Comparison of ENCODE assay signal across 8 cellular contexts in genomic region chr4:6746721-6747689, GRCh38. TPM values are rescaled to one million over a fixed set of nuclear protein-coding genes. Genes with fewer than 3 reads are reported as not detected.
A peak's percentile ranks its signal among the peaks of the same experiment; 100 is the strongest.
DNase-seq lines count a peak whose midpoint lies in the region; ATAC-seq and TF ChIP-seq lines count a peak whose summit lies in the region.

No MANE protein-coding gene starts in this region.

- TF ChIP-seq CTCF in heart right ventricle (IDR thresholded peaks at IDR 0.05), result no peak
- TF ChIP-seq CTCF in prostate gland (IDR thresholded peaks at IDR 0.05), result no peak

- H3K27me3 ChIP-seq in heart right ventricle, result no peaks in the 10 kb centered on the region
- H3K27me3 ChIP-seq in prostate gland (replicated peaks; ENCODE audit: insufficient read depth), result no peaks in the 10 kb centered on the region

- H3K9me3 ChIP-seq in heart right ventricle (no peaks in the 10 kb centered on the region), prostate gland (no peaks in the 10 kb centered on the region)

- TF ChIP-seq POLR2A in prostate gland (IDR thresholded peaks at IDR 0.05), result no peak

- no peak overlapping the region for H3K4me3 ChIP-seq in heart right ventricle
- H3K4me3 ChIP-seq in prostate gland, result no peak overlapping the region

- ATAC-seq in heart right ventricle, result peak; percentile 29 to 70 (median 59)
- no peak for ATAC-seq in GM18907 (IDR thresholded peaks at IDR 0.05; ENCODE audit: unreplicated experiment)
- no peak for ATAC-seq in effector memory CD8-positive, alpha-beta T cell (replicated peaks)

- 35 to 38% methylated on average over 25 of the region's 25 CpGs for WGBS in heart right ventricle, 2 donors
- 27% methylated on average over 24 of the region's 25 CpGs for WGBS in prostate gland

- H3K27me3 Mint-ChIP-seq in activated T-cell treated with anti-CD3 and anti-CD28 coated beads, Interleukin-2, amount 50 U/mL, for 24 hours, result no peaks in the 10 kb centered on the region
- H3K27me3 Mint-ChIP-seq in effector memory CD8-positive, alpha-beta T cell, result no peaks in the 10 kb centered on the region

- H3K4me3 Mint-ChIP-seq in activated T-cell treated with anti-CD3 and anti-CD28 coated beads, Interleukin-2, amount 50 U/mL, for 24 hours, result no peak overlapping the region
- H3K4me3 Mint-ChIP-seq in effector memory CD8-positive, alpha-beta T cell, result no peak overlapping the region

- no peaks in the 10 kb centered on the region for H3K36me3 ChIP-seq in heart right ventricle
- no peaks in the 10 kb centered on the region for H3K36me3 ChIP-seq in prostate gland

- intact Hi-C loops in heart right ventricle (cut with DNase I) (no loop called here), prostate gland (cut with DNase I) (no loop called here)

- no peaks in the 10 kb centered on the region for H3K36me3 Mint-ChIP-seq in activated T-cell treated with anti-CD3 and anti-CD28 coated beads, Interleukin-2, amount 50 U/mL, for 24 hours (ENCODE audit: low read depth)
- H3K36me3 Mint-ChIP-seq in effector memory CD8-positive, alpha-beta T cell (ENCODE audit: insufficient read depth), result peaks cover 4% of the 10 kb centered on the region

- H3K27ac Mint-ChIP-seq in activated T-cell treated with anti-CD3 and anti-CD28 coated beads, Interleukin-2, amount 50 U/mL, for 24 hours, result no peak overlapping the region
- H3K27ac Mint-ChIP-seq in effector memory CD8-positive, alpha-beta T cell, result no peak overlapping the region

- peaks cover 14 to 37% (median 30%) of the 10 kb centered on the region in 9 donors for H3K4me1 ChIP-seq in heart right ventricle
- peaks cover 39% of the 10 kb centered on the region for H3K4me1 ChIP-seq in prostate gland (replicated peaks)

- peaks cover 16% of the 10 kb centered on the region for H3K4me1 Mint-ChIP-seq in activated T-cell treated with anti-CD3 and anti-CD28 coated beads, Interleukin-2, amount 50 U/mL, for 24 hours (ENCODE audit: low read depth)
- peaks cover 6 to 8% of the 10 kb centered on the region in 2 donors for H3K4me1 Mint-ChIP-seq in effector memory CD8-positive, alpha-beta T cell (ENCODE audit: low read depth in 2 of 2)

- peak overlapping the region in 5 of 10 donors; percentile 9 to 63 (median 51) for H3K27ac ChIP-seq in heart right ventricle
- peak overlapping the region; percentile 72 to 83 for H3K27ac ChIP-seq in prostate gland

- H3K9me3 Mint-ChIP-seq in activated T-cell treated with anti-CD3 and anti-CD28 coated beads, Interleukin-2, amount 50 U/mL, for 24 hours, result no peaks in the 10 kb centered on the region
- no peaks in the 10 kb centered on the region for H3K9me3 Mint-ChIP-seq in effector memory CD8-positive, alpha-beta T cell

- DNase-seq in DMS79 (lab: John Stamatoyannopoulos, UW), result peak; percentile 70
- DNase-seq in NCI-H69 (lab: John Stamatoyannopoulos, UW), result peak; percentile 82
- peak; percentile 39 to 55 for DNase-seq in heart right ventricle
- DNase-seq in prostate gland (ENCODE audit: low spot score), result peak; percentile 87
- no peak for DNase-seq in NOMO-1 (lab: John Stamatoyannopoulos, UW; ENCODE audit: unreplicated experiment in 2 of 2)
- no peak for DNase-seq in activated T-cell treated with anti-CD3 and anti-CD28 coated beads, Interleukin-2, amount 50 U/mL, for 24 hours
- no peak for DNase-seq in effector memory CD8-positive, alpha-beta T cell

RNA-seq across cellular contexts. Expression of gene BLOC1S4, which starts 31.0 kb away (rescaled TPM):
- total RNA-seq in heart right ventricle (10 to 100 TPM in 1 of 10 donors, 1 to 10 TPM in 9; 4.4 to 10.2 (median 7.0) TPM), prostate gland (10 to 100 TPM; 20.4 to 35.2 TPM)
- polyA plus RNA-seq in heart right ventricle, result 1 to 10 TPM; 4.8 to 7.8 TPM

RNA-seq across cellular contexts. Expression of gene KIAA0232, which starts 35.5 kb away (rescaled TPM):
- total RNA-seq in heart right ventricle (10 to 100 TPM; 63.4 to 89.6 (median 73.5) TPM), prostate gland (10 to 100 TPM; 35.3 to 42.1 TPM)
- 10 to 100 TPM; 12.8 to 23.6 TPM for polyA plus RNA-seq in heart right ventricle

RNA-seq across cellular contexts. Expression of gene MRFAP1L1, which starts 37.3 kb away (rescaled TPM):
- total RNA-seq in heart right ventricle (10 to 100 TPM; 37.5 to 49.9 (median 42.1) TPM), prostate gland (10 to 100 TPM; 65.2 to 81.9 TPM)
- 10 to 100 TPM; 61.5 to 73.7 TPM for polyA plus RNA-seq in heart right ventricle

RNA-seq across cellular contexts. Expression of gene S100P, which starts 53.3 kb away (rescaled TPM):
- 1 to 10 TPM in 5 of 10 donors, under 1 TPM in 1, not detected in 4; 0.41 to 8.2 (median 1.6) TPM for total RNA-seq in heart right ventricle
- under 1 TPM; 0.22 to 0.68 TPM for polyA plus RNA-seq in heart right ventricle
- 10 to 100 TPM in 1 of 2 donors, 1 to 10 TPM in 1; 7.3 to 21.9 TPM for total RNA-seq in prostate gland

Comparison
In these comparisons a context has a peak if more than half of its experiments do, and no peak if none do; other contexts are left out.
1. DNase-seq: peak in DMS79 (single experiment), NCI-H69 (single experiment), heart right ventricle (2 of 2) and prostate gland (single experiment); none in NOMO-1 (0 of 2), activated T-cell treated with anti-CD3 and anti-CD28 coated beads, Interleukin-2, amount 50 U/mL, for 24 hours (single experiment) and effector memory CD8-positive, alpha-beta T cell (0 of 3).
2. ATAC-seq: peak in heart right ventricle (8 of 8); none in GM18907 (single experiment) and effector memory CD8-positive, alpha-beta T cell (single experiment).